ENCODE assay signal across 1 cellular context in the genomic region with DNA sequence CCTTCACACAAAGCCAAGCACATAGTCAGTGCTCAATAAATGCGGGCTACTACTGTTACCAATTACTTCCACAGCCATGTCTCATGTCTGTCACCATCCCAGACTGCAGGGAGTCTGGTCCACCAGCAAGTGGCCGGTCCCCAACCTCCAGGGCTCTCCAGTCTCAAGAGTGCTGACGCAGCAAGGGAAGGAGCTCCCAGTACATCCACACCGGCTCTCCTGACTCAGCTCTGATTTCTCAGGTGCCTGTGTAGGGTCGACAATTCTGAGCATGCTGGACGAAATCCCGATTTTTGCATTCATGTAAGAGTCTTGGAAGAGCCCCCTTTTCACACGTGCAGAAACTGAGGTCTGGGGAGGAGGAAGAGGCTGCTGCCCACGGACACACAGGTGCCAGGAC.
TF ChIP-seq lines count a peak whose summit lies in the region.

No MANE protein-coding gene starts in this region.

TF ChIP-seq in HepG2, 621 proteins besides CTCF, POLR2A, EP300 and RAD21:
- TF ChIP-seq MAFF (IDR thresholded peaks at IDR 0.05; ENCODE audit: low read depth, low read length) (peak; percentile 82), ZNF607 (CRISPR knock-in tag; IDR thresholded peaks at IDR 0.05; ENCODE audit: borderline replicate concordance) (0 out of 2 replicates have a peak, but pooled peaks have one; percentile 20), MAFK (conservative IDR thresholded peaks at IDR 0.05 in 1 of 2, IDR thresholded peaks at IDR 0.05 in 1 of 2; ENCODE audit: low read length in 2 of 2) (peak; percentile 83 to 86), ZKSCAN8 (CRISPR knock-in tag; IDR thresholded peaks at IDR 0.05; ENCODE audit: borderline replicate concordance) (no peak), MAFG (CRISPR knock-in tag; IDR thresholded peaks at IDR 0.05) (0 out of 2 replicates have a peak, but pooled peaks have one; percentile 38)
- TF ChIP-seq, protein P1, sequence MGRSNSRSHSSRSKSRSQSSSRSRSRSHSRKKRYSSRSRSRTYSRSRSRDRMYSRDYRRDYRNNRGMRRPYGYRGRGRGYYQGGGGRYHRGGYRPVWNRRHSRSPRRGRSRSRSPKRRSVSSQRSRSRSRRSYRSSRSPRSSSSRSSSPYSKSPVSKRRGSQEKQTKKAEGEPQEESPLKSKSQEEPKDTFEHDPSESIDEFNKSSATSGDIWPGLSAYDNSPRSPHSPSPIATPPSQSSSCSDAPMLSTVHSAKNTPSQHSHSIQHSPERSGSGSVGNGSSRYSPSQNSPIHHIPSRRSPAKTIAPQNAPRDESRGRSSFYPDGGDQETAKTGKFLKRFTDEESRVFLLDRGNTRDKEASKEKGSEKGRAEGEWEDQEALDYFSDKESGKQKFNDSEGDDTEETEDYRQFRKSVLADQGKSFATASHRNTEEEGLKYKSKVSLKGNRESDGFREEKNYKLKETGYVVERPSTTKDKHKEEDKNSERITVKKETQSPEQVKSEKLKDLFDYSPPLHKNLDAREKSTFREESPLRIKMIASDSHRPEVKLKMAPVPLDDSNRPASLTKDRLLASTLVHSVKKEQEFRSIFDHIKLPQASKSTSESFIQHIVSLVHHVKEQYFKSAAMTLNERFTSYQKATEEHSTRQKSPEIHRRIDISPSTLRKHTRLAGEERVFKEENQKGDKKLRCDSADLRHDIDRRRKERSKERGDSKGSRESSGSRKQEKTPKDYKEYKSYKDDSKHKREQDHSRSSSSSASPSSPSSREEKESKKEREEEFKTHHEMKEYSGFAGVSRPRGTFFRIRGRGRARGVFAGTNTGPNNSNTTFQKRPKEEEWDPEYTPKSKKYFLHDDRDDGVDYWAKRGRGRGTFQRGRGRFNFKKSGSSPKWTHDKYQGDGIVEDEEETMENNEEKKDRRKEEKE (IDR thresholded peaks at IDR 0.05): no peak
